ENCODE assay signal across 26 cellular contexts in genomic region chr22:33850724-33851123, GRCh38.
A peak's percentile ranks its signal among the peaks of the same experiment; 100 is the strongest.
DNase-seq lines count a peak whose midpoint lies in the region; ATAC-seq, FAIRE-seq and TF ChIP-seq lines count a peak whose summit lies in the region.
"Had no signal": no experiment of that assay in that cellular context is flagged by ENCODE, and none has a peak within 500 bp of the region (broad histone marks: within the 10 kb centered on the region; RNA-seq: fewer than 3 reads in every experiment).

No MANE protein-coding gene starts in this region.

- H3K4me2 ChIP-seq in GM23338 (peak overlapping the region; percentile 70), H1 (ENCODE audit: insufficient read depth in 1 of 2, low read depth in 2 of 2, low read length in 2 of 2) (peak overlapping the region; percentile 45 to 63), mesendoderm (ENCODE audit: low read length) (no peak overlapping the region)

- CTCF ChIA-PET in H1 (lab: Charles Lee; ENCODE audit: partially characterized antibody), result interaction anchor here (1.4 to 2.3 kb wide), 3 partner anchors 15 to 72 kb away, joined by 3 to 5 read pairs (median 4); no protein-coding TSS in a partner anchor

- H3K27me3 ChIP-seq in GM23338 (ENCODE audit: insufficient read depth) (no peaks in the 10 kb centered on the region), H1 (replicated peaks in 1 of 4; ENCODE audit: control insufficient read depth in 3 of 4, extremely low read depth in 1 of 4, insufficient read depth in 3 of 4, low read length in 3 of 4) (no peaks in the 10 kb centered on the region), mesendoderm (ENCODE audit: insufficient read depth, low read length, poor library complexity) (no peaks in the 10 kb centered on the region)
- H3K27me3 ChIP-seq: neural progenitor cell, spleen, upper lobe of left lung had no signal

- H3K79me2 ChIP-seq in GM23338 (replicated peaks; ENCODE audit: insufficient read depth), result peaks cover 95% of the 10 kb centered on the region
- H3K79me2 ChIP-seq in H1 (ENCODE audit: control insufficient read depth in 1 of 2, insufficient read depth in 2 of 2, low read length in 2 of 2), result peaks cover 11 to 89% of the 10 kb centered on the region in 2 experiments
- peaks cover 15% of the 10 kb centered on the region for H3K79me2 ChIP-seq in mesendoderm (ENCODE audit: control insufficient read depth, insufficient read depth, low read length)
- H3K79me2 ChIP-seq: parathyroid adenoma had no signal

- peak in 1 of 2 experiments; percentile 10; a peak in 1 of 4 replicates for TF ChIP-seq RAD21 in H1 (IDR thresholded peaks at IDR 0.05 in 1 of 2, conservative IDR thresholded peaks at IDR 0.05 in 1 of 2; ENCODE audit: low read depth in 2 of 2, low read length in 2 of 2)

- H3K27ac Mint-ChIP-seq in GM23338, result peak overlapping the region; percentile 91
- H3K27ac Mint-ChIP-seq: activated naive CD4-positive, alpha-beta T cell treated with anti-CD3 and anti-CD28 coated beads, Interleukin-2, amount 10 ng/mL, durations not matched to agents 7 days and 5 days; activated T-helper 1 cell treated with anti-CD3 and anti-CD28 coated beads, Interleukin-12 subunit alpha, Interleukin-12 subunit beta, Interleukin-2, Interleukin-4 antibody, amounts not matched to agents 30 ng/mL and 10 ng/mL and 1 ng/mL, durations not matched to agents 14 hours and 24 hours and 36 hours; neural progenitor cell had no signal

- peak overlapping the region in 2 of 4 experiments; percentile 40 to 60; a peak in 2 of 7 replicates for H3K9ac ChIP-seq in H1 (replicated peaks in 1 of 4; ENCODE audit: extremely low read depth in 1 of 4, low read depth in 3 of 4, low read length in 3 of 4)
- no peak overlapping the region for H3K9ac ChIP-seq in mesendoderm (ENCODE audit: low read length)
- H3K9ac ChIP-seq: neural progenitor cell, parathyroid adenoma had no signal

- H3K23me2 ChIP-seq in H1 (ENCODE audit: low read depth, low read length), result no peaks in the 10 kb centered on the region; the same call in 1 of the 2 replicates

- peak overlapping the region; percentile 35; the same call in 1 of the 2 replicates for H2BK12ac ChIP-seq in H1 (ENCODE audit: low read depth, low read length)

- H3K36me3 ChIP-seq in GM23338 (ENCODE audit: insufficient read depth) (0 out of 2 replicates have a peak, but pooled peaks cover 3% of the 10 kb centered on the region), H1 (ENCODE audit: control insufficient read depth in 2 of 4, insufficient read depth in 4 of 4, low read length in 3 of 4) (no peaks in the 10 kb centered on the region), mesendoderm (ENCODE audit: control insufficient read depth, insufficient read depth, low read length) (no peaks in the 10 kb centered on the region)
- H3K36me3 ChIP-seq: neural progenitor cell, spleen, upper lobe of left lung had no signal

- H4K91ac ChIP-seq in H1 (replicated peaks; ENCODE audit: insufficient read length, low read length), result no peak overlapping the region

- DNase-seq in GM23338 (ENCODE audit: low spot score) (peak; percentile 97), NCI-H146 (lab: John Stamatoyannopoulos, UW) (peak; percentile 44), H1 (ENCODE audit: low read depth in 1 of 2, low spot score in 2 of 2) (peak in 1 of 2 experiments; percentile 41), mesendoderm (peak; percentile 79), GM19239 (ENCODE audit: insufficient read length, low spot score) (no peak), D721Med (ENCODE audit: insufficient read length, low spot score) (no peak)
- no peak for DNase-seq in activated CD4-positive, CD25-positive, alpha-beta regulatory T cell (lab: John Stamatoyannopoulos, UW)
- DNase-seq: activated B cell treated with CpG ODN at 0.5 μM for 24 hours; activated CD4-positive, alpha-beta T cell treated with anti-CD3 and anti-CD28 coated beads, Interleukin-2, amount 50 U/mL, for 48 hours; activated CD8-positive, alpha-beta memory T cell treated with anti-CD3 and anti-CD28 coated beads, Interleukin-2, amount 50 U/mL, for 4 hours; activated naive CD4-positive, alpha-beta T cell treated with anti-CD3 and anti-CD28 coated beads, Interleukin-2, amount 10 ng/mL, durations not matched to agents 7 days and 5 days; GDM1; NCI-H1048; NCI-H2029 treated with DMSO at 0.1 percent for 48 hours; NCI-H510A treated with DMSO at 0.1 percent for 48 hours; Right ventricle myocardium superior; spleen; T-helper 9 cell; upper lobe of left lung had no signal

- 7% methylated on average over 2 of the region's 2 CpGs; no CpG with 5 or more reads in 1 of the 2 experiments for WGBS in H1 (ENCODE audit: extremely low coverage in 1 of 2, insufficient coverage in 1 of 2, insufficient read length in 1 of 2, insufficient replicate concordance in 2 of 2, low coverage in 1 of 2, low lambda C conversion rate in 2 of 2, missing lambda C conversion rate in 1 of 2), 2 experiments
- no CpG with 5 or more reads among the region's 2 CpGs for WGBS in mesendoderm (ENCODE audit: extremely low coverage, insufficient coverage, low lambda C conversion rate)

- peak overlapping the region; percentile 77 for H2BK5ac ChIP-seq in H1 (ENCODE audit: low read depth, low read length)
- H2BK5ac ChIP-seq in mesendoderm (ENCODE audit: low read length), result no peak overlapping the region

- H3K4me1 Mint-ChIP-seq in GM23338, result peaks cover 89% of the 10 kb centered on the region

- H2BK120ac ChIP-seq in H1 (replicated peaks; ENCODE audit: low read depth, low read length) (no peak overlapping the region), mesendoderm (ENCODE audit: low read depth, low read length) (no peak overlapping the region)

- H4K20me1 ChIP-seq in GM23338 (replicated peaks; ENCODE audit: insufficient read depth), result no peaks in the 10 kb centered on the region
- H4K20me1 ChIP-seq in H1 (replicated peaks in 1 of 2; ENCODE audit: control insufficient read depth in 1 of 2, insufficient read depth in 2 of 2, low read length in 2 of 2), result peaks cover 0 to 2% of the 10 kb centered on the region in 2 experiments

- FAIRE-seq in H1 (lab: Jason Lieb, UNC), result peak; percentile 99
- FAIRE-seq in GM19239 (lab: Jason Lieb, UNC), result no peak
- FAIRE-seq in D721Med (lab: Jason Lieb, UNC), result no peak

- peak overlapping the region; percentile 93 for H3K27ac ChIP-seq in GM23338 (ENCODE audit: low read depth)
- H3K27ac ChIP-seq in H1 (ENCODE audit: low read depth, low read length), result peak overlapping the region; percentile 94
- H3K27ac ChIP-seq in mesendoderm (ENCODE audit: low read depth, low read length), result no peak overlapping the region
- H3K27ac ChIP-seq: epithelial cell of prostate, neural progenitor cell, parathyroid adenoma, spleen, upper lobe of left lung had no signal

- H4K8ac ChIP-seq in H1 (ENCODE audit: extremely low read depth, insufficient read depth, low read length) (no peak overlapping the region), mesendoderm (ENCODE audit: low read depth, low read length) (no peak overlapping the region)

- TF ChIP-seq EP300 in H1 (IDR thresholded peaks at IDR 0.05; ENCODE audit: borderline replicate concordance in 1 of 2, low read depth in 2 of 2, low read length in 2 of 2), result peak in 1 of 2 experiments; percentile 82; a peak in 1 of 3 replicates

- peak overlapping the region; percentile 27 for H4K5ac ChIP-seq in H1 (ENCODE audit: insufficient read length, low read depth, low read length)
- H4K5ac ChIP-seq in mesendoderm (ENCODE audit: low read length), result no peak overlapping the region

- H2AK5ac ChIP-seq in H1 (ENCODE audit: low read depth, low read length) (no peak overlapping the region), mesendoderm (ENCODE audit: low read length) (no peak overlapping the region)

- ATAC-seq in GM23338, result peak; percentile 85
- ATAC-seq in GM18520 (IDR thresholded peaks at IDR 0.05; ENCODE audit: unreplicated experiment), result no peak

- H3K23ac ChIP-seq in H1 (ENCODE audit: insufficient read length) (no peak overlapping the region), mesendoderm (ENCODE audit: low read length) (no peak overlapping the region)

- no peak overlapping the region for H2AFZ ChIP-seq in GM23338
- no peak overlapping the region for H2AFZ ChIP-seq in H1 (ENCODE audit: low read length)
- H2AFZ ChIP-seq: neural progenitor cell, parathyroid adenoma had no signal

- peaks cover 24% of the 10 kb centered on the region for H3K27me3 Mint-ChIP-seq in GM23338 (ENCODE audit: insufficient read depth, low read depth, poor library complexity)
- H3K27me3 Mint-ChIP-seq: activated B cell treated with CpG ODN at 0.5 μM for 24 hours; activated naive CD4-positive, alpha-beta T cell treated with anti-CD3 and anti-CD28 coated beads, Interleukin-2, amount 10 ng/mL, durations not matched to agents 7 days and 5 days; IgD-negative memory B cell had no signal

- peak in 1 of 2 experiments; percentile 40; a peak in 1 of 3 replicates for TF ChIP-seq POLR2A in H1 (IDR thresholded peaks at IDR 0.05; ENCODE audit: control extremely low read depth in 1 of 2, low read depth in 2 of 2, low read length in 2 of 2)

- H3K4me3 ChIP-seq in GM23338 (peak overlapping the region; percentile 39), H1 (ENCODE audit: extremely low read depth in 1 of 4, insufficient read depth in 2 of 4, low read depth in 3 of 4, low read length in 4 of 4) (peak overlapping the region in 1 of 4 experiments; percentile 48; a peak in 3 of 8 replicates), mesendoderm (ENCODE audit: low read length) (no peak overlapping the region)
- H3K4me3 ChIP-seq: neural progenitor cell, spleen, upper lobe of left lung had no signal

- H3K4ac ChIP-seq in H1 (replicated peaks; ENCODE audit: insufficient read length, low read depth, low read length), result no peak overlapping the region
- H3K4ac ChIP-seq in mesendoderm (ENCODE audit: low read depth, low read length), result no peak overlapping the region

- peaks cover 79% of the 10 kb centered on the region for H3K4me1 ChIP-seq in GM23338 (ENCODE audit: insufficient read depth)
- peaks cover 35 to 58% (median 48%) of the 10 kb centered on the region in 4 experiments for H3K4me1 ChIP-seq in H1 (replicated peaks in 1 of 4; ENCODE audit: control insufficient read depth in 3 of 4, insufficient read depth in 4 of 4, low read length in 3 of 4)
- H3K4me1 ChIP-seq in mesendoderm (ENCODE audit: control insufficient read depth, low read depth, low read length), result peaks cover 16% of the 10 kb centered on the region
- H3K4me1 ChIP-seq: parathyroid adenoma had no signal

- H3K4me3 Mint-ChIP-seq in GM23338, result peak overlapping the region; percentile 60
- H3K4me3 Mint-ChIP-seq: activated B cell treated with CpG ODN at 0.5 μM for 24 hours; activated naive CD4-positive, alpha-beta T cell treated with anti-CD3 and anti-CD28 coated beads, Interleukin-2, amount 10 ng/mL, durations not matched to agents 7 days and 5 days; activated T-helper 1 cell treated with anti-CD3 and anti-CD28 coated beads, Interleukin-12 subunit alpha, Interleukin-12 subunit beta, Interleukin-2, Interleukin-4 antibody, amounts not matched to agents 30 ng/mL and 10 ng/mL and 1 ng/mL, durations not matched to agents 14 hours and 24 hours and 36 hours; HFFc6; IgD-negative memory B cell; neural progenitor cell had no signal

- H3F3A ChIP-seq in GM23338 (replicated peaks; ENCODE audit: low read depth), result no peaks in the 10 kb centered on the region

- POLR2A ChIA-PET in H1 (lab: Charles Lee; ENCODE audit: partially characterized antibody), result interaction anchor here (0.6 to 2.6 kb wide), 12 partner anchors 8 to 524 kb away, joined by 3 to 11 read pairs (median 4); no protein-coding TSS in a partner anchor

- no peak overlapping the region for H3K14ac ChIP-seq in H1 (ENCODE audit: insufficient read length)

- H3K9me2 ChIP-seq in GM23338 (ENCODE audit: insufficient read depth), result no peaks in the 10 kb centered on the region

- H3K56ac ChIP-seq in H1 (replicated peaks; ENCODE audit: insufficient read length, low read depth, low read length) (no peak overlapping the region), mesendoderm (ENCODE audit: low read length) (no peak overlapping the region)

- TF ChIP-seq CTCF in GM23338 (conservative IDR thresholded peaks at IDR 0.05; ENCODE audit: low read depth in 2 of 2) (no peak), H1 (IDR thresholded peaks at IDR 0.05; ENCODE audit: control extremely low read depth in 1 of 3, insufficient read depth in 1 of 3, low read depth in 1 of 3, low read length in 3 of 3) (no peak), D721Med (IDR thresholded peaks at IDR 0.05; ENCODE audit: insufficient read depth, missing control alignments) (no peak)

- H2BK20ac ChIP-seq in H1 (ENCODE audit: low read length), result no peak overlapping the region

- peaks cover 12% of the 10 kb centered on the region for H3K36me3 Mint-ChIP-seq in GM23338 (ENCODE audit: low read depth)
- H3K36me3 Mint-ChIP-seq: activated naive CD4-positive, alpha-beta T cell treated with anti-CD3 and anti-CD28 coated beads, Interleukin-2, amount 10 ng/mL, durations not matched to agents 7 days and 5 days had no signal

- no peak overlapping the region for H2BK15ac ChIP-seq in H1 (ENCODE audit: low read length)
- no peak overlapping the region for H2BK15ac ChIP-seq in mesendoderm (replicated peaks; ENCODE audit: low read depth)

- H3K79me1 ChIP-seq in H1 (ENCODE audit: low read depth, low read length) (peaks cover 8% of the 10 kb centered on the region), mesendoderm (ENCODE audit: low read length) (peaks cover 2% of the 10 kb centered on the region)

- H3K9me3 Mint-ChIP-seq in GM23338, result no peaks in the 10 kb centered on the region

- no peaks in the 10 kb centered on the region for H3K9me3 ChIP-seq in H1 (ENCODE audit: insufficient read depth in 2 of 2, low read depth in 1 of 2, low read length in 1 of 2)
- H3K9me3 ChIP-seq: upper lobe of left lung had no signal

- no peak overlapping the region; the same call in 1 of the 2 replicates for H3K18ac ChIP-seq in H1 (ENCODE audit: extremely low read depth, low read length)
- H3K18ac ChIP-seq in mesendoderm (ENCODE audit: low read length), result no peak overlapping the region

Comparison
In these comparisons a context has a peak if more than half of its experiments do, and no peak if none do; other contexts are left out.
1. DNase-seq: peak in GM23338 (single experiment), NCI-H146 (single experiment) and mesendoderm (single experiment); none in GM19239 (single experiment), activated CD4-positive, CD25-positive, alpha-beta regulatory T cell (0 of 4) and D721Med (single experiment).